ENCODE assay signal across 2 cellular contexts in the genomic region with DNA sequence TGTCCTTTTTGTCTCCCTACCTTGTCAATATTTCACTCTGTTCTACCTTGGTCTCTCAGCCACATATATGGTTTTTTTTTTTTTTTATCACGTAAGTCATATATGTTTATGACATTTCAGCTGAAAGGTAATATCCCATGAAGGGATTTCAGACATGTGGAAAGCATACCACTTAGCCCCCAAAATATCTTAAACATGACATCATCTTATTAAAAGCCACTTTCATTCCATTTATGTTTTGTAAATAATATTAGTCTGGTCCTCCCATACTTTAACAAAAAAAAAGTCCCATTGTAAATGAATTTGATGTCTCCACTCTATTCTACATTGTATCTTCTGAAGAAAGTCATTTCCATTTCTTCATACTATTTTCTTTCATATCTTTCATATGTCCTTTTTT.
TF ChIP-seq lines count a peak whose summit lies in the region.

No MANE protein-coding gene starts in this region.

TF ChIP-seq in HEK293, 187 proteins besides CTCF, POLR2A, EP300 and RAD21:
- no peak for TF ChIP-seq ZNF391 (tag by site-specific recombination; IDR thresholded peaks at IDR 0.05; ENCODE audit: borderline replicate concordance, low read depth)
- TF ChIP-seq SALL2 (tag by site-specific recombination; IDR thresholded peaks at IDR 0.05; ENCODE audit: borderline replicate concordance), result no peak
- no peak for TF ChIP-seq ZNF548 (tag by site-specific recombination; IDR thresholded peaks at IDR 0.05)
- no peak for TF ChIP-seq ZNF146 (tag by site-specific recombination; IDR thresholded peaks at IDR 0.05)
- TF ChIP-seq, protein P1, sequence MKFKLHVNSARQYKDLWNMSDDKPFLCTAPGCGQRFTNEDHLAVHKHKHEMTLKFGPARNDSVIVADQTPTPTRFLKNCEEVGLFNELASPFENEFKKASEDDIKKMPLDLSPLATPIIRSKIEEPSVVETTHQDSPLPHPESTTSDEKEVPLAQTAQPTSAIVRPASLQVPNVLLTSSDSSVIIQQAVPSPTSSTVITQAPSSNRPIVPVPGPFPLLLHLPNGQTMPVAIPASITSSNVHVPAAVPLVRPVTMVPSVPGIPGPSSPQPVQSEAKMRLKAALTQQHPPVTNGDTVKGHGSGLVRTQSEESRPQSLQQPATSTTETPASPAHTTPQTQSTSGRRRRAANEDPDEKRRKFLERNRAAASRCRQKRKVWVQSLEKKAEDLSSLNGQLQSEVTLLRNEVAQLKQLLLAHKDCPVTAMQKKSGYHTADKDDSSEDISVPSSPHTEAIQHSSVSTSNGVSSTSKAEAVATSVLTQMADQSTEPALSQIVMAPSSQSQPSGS (tag by site-specific recombination; IDR thresholded peaks at IDR 0.05; ENCODE audit: low read depth), result 0 out of 2 replicates have a peak, but pooled peaks have one; percentile 49
- TF ChIP-seq ZNF768 (tag by site-specific recombination; IDR thresholded peaks at IDR 0.05), result no peak

TF ChIP-seq in GM12878, 131 proteins besides CTCF, POLR2A, EP300 and RAD21:
- TF ChIP-seq CHD2 (IDR thresholded peaks at IDR 0.05; ENCODE audit: borderline replicate concordance, low read depth, low read length) (no peak), ATF7 (IDR thresholded peaks at IDR 0.05; ENCODE audit: low read depth) (peak; percentile 66; the same call in 1 of the 2 replicates)
TF ChIP-seq in GM12878: peak in this region for 1.
